12 cellular contexts compared by ENCODE assay signal in the genomic region with DNA sequence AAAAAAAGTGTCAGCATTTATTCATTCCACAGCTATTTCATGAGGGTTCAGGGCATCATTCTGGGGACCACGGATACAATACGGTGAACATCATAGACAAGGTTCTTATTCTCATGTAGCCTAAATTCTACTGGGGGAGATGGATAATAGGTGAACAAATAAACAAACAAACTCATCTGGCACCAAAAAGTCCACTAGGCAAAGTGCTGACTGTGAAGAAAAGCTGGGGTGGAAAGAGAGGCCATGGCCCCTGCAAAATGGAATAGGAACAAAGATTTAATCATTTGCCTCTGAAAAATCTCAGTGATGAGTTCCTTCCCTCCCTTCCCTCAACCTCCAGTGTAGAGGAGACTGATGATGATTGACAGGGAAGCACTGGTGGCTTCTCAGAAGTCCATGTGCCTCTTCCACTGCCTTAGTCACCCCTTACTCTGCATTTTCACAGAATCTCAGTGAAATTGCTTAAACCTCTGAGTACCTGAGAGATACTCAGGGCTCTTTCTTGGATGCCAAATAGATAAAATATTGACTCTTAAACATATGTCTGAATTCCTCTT.
DNase-seq lines count a peak whose midpoint lies in the region; ATAC-seq, FAIRE-seq and TF ChIP-seq lines count a peak whose summit lies in the region.
"Had no signal": no experiment of that assay in that cellular context is flagged by ENCODE, and none has a peak within 500 bp of the region (broad histone marks: within the 10 kb centered on the region; RNA-seq: fewer than 3 reads in every experiment).

No MANE protein-coding gene starts in this region.

- H3K27ac ChIP-seq in HepG2 (ENCODE audit: extremely low read length, insufficient read depth, low read length) = no peak overlapping the region
- H3K27ac ChIP-seq in right lobe of liver = no peak overlapping the region
- no peak overlapping the region for H3K27ac ChIP-seq in K562 (ENCODE audit: extremely low read depth, low read depth, low read length)
- H3K27ac ChIP-seq in mesenchymal stem cell (ENCODE audit: low read length, poor library complexity, severe bottlenecking) = no peak overlapping the region
- H3K27ac ChIP-seq in tibial artery = no peak overlapping the region
- H3K27ac ChIP-seq: BLaER1 had no signal

- no peak overlapping the region for H3K14ac ChIP-seq in mesenchymal stem cell (ENCODE audit: low read length in 2 of 2)

- ATAC-seq in HepG2 = no peak
- ATAC-seq in right lobe of liver = no peak
- no peak for ATAC-seq in K562

- no peaks in the 10 kb centered on the region for H4K20me1 ChIP-seq in HepG2 (ENCODE audit: insufficient read depth, low read length)
- no peaks in the 10 kb centered on the region for H4K20me1 ChIP-seq in K562 (replicated peaks; ENCODE audit: control insufficient read depth, insufficient read depth, low read length)
- H4K20me1 ChIP-seq: BLaER1 had no signal

- FAIRE-seq in HepG2 (lab: Jason Lieb, UNC) (no peak), K562 (lab: Jason Lieb, UNC) (no peak)

- H2BK15ac ChIP-seq in mesenchymal stem cell (ENCODE audit: low read depth, poor library complexity, severe bottlenecking) = no peak overlapping the region

- TF ChIP-seq EP300 in HepG2 (IDR thresholded peaks at IDR 0.05; ENCODE audit: low read depth in 2 of 2, low read length in 2 of 2) = no peak
- no peak for TF ChIP-seq EP300 in HepG2 (CRISPR knock-in tag; IDR thresholded peaks at IDR 0.05; ENCODE audit: borderline replicate concordance)
- no peak for TF ChIP-seq EP300 in K562 (IDR thresholded peaks at IDR 0.05; ENCODE audit: low read length)

- DNase-seq in HepG2 (ENCODE audit: low spot score) (no peak), right lobe of liver (no peak), K562 (ENCODE audit: extremely low read depth in 1 of 4, low spot score in 3 of 4) (peak in 2 of 4 experiments; percentile 29 to 44), mesenchymal stem cell (no peak), tibial artery (no peak), SHP77 (lab: John Stamatoyannopoulos, UW) (no peak), glomerular visceral epithelial cell (ENCODE audit: extremely low spot score) (no peak), SKM-1 treated with dmso at 0.1 percent for 144 hours (lab: John Stamatoyannopoulos, UW; ENCODE audit: unreplicated experiment) (no peak)
- DNase-seq: Calu3; CD4-positive, CD25-positive, alpha-beta regulatory T cell; DMS 273 treated with DMSO at 0.1 percent for 48 hours had no signal

- peak overlapping the region; percentile 64 for H4K91ac ChIP-seq in mesenchymal stem cell (ENCODE audit: low read length)

- no peaks in the 10 kb centered on the region for H3K79me1 ChIP-seq in mesenchymal stem cell (replicated peaks; ENCODE audit: low read length, poor library complexity, severe bottlenecking)

- BruUV-seq in HepG2 (replicated peaks; lab: Mats Ljungman, UMichigan) = no TSS peak
- BruUV-seq in K562 (replicated peaks; lab: Mats Ljungman, UMichigan) = no TSS peak

- H2AK5ac ChIP-seq in mesenchymal stem cell (ENCODE audit: low read length, severe bottlenecking) = no peak overlapping the region

- H3K79me2 ChIP-seq in HepG2 (ENCODE audit: insufficient read depth, low read length) (peaks cover 4% of the 10 kb centered on the region), K562 (ENCODE audit: control insufficient read depth, insufficient read depth, low read length) (no peaks in the 10 kb centered on the region)

- no peak overlapping the region for H2AFZ ChIP-seq in HepG2 (ENCODE audit: low read length)
- H2AFZ ChIP-seq in K562 (ENCODE audit: low read depth, low read length) = no peak overlapping the region
- H2AFZ ChIP-seq in mesenchymal stem cell (ENCODE audit: low read depth, low read length) = no peak overlapping the region

- H3K9me3 ChIP-seq in HepG2 (ENCODE audit: low read length) (no peaks in the 10 kb centered on the region), right lobe of liver (no peaks in the 10 kb centered on the region), K562 (replicated peaks; ENCODE audit: control insufficient read depth, insufficient read depth, low read depth, low read length) (no peaks in the 10 kb centered on the region), mesenchymal stem cell (ENCODE audit: control insufficient read depth, low read length) (no peaks in the 10 kb centered on the region), tibial artery (no peaks in the 10 kb centered on the region)

- WGBS in HepG2 (ENCODE audit: low lambda C conversion rate) = 95% methylated on average over 2 of the region's 2 CpGs
- 97% methylated on average over 2 of the region's 2 CpGs for WGBS in right lobe of liver (ENCODE audit: insufficient coverage, low coverage, low lambda C conversion rate, missing lambda C conversion rate)
- WGBS in K562 (ENCODE audit: insufficient coverage, low coverage, missing lambda C conversion rate) = 74% methylated on average over 2 of the region's 2 CpGs
- no CpG with 5 or more reads among the region's 2 CpGs for WGBS in mesenchymal stem cell

- H2BK5ac ChIP-seq in mesenchymal stem cell (ENCODE audit: low read depth, low read length, poor library complexity, severe bottlenecking) = no peak overlapping the region

- H3K4me3 ChIP-seq in HepG2 (replicated peaks in 1 of 3; ENCODE audit: insufficient read depth in 1 of 3, low read depth in 2 of 3, low read length in 3 of 3) = no peak overlapping the region
- H3K4me3 ChIP-seq in right lobe of liver = no peak overlapping the region
- no peak overlapping the region for H3K4me3 ChIP-seq in K562
- H3K4me3 ChIP-seq in mesenchymal stem cell (ENCODE audit: insufficient read depth in 1 of 2, low read depth in 1 of 2, low read length in 2 of 2) = no peak overlapping the region
- no peak overlapping the region for H3K4me3 ChIP-seq in tibial artery
- H3K4me3 ChIP-seq: BLaER1 had no signal

- CTCF ChIA-PET in HepG2 (lab: Yijun Ruan, JAX; ENCODE audit: low intra/inter-chr PET ratio, low total read pairs) (no interaction called here), K562 (lab: Yijun Ruan, JAX; ENCODE audit: low intra/inter-chr PET ratio) (no interaction called here)

- peaks cover 61% of the 10 kb centered on the region for H3K4me1 ChIP-seq in HepG2 (ENCODE audit: insufficient read depth, low read length)
- H3K4me1 ChIP-seq in right lobe of liver = peaks cover 0 to 20% (median 6%) of the 10 kb centered on the region in 4 donors
- H3K4me1 ChIP-seq in K562 (replicated peaks in 1 of 2; ENCODE audit: control insufficient read depth in 2 of 2, insufficient read depth in 2 of 2, low read length in 2 of 2) = peaks cover 23 to 35% of the 10 kb centered on the region in 2 experiments
- no peaks in the 10 kb centered on the region for H3K4me1 ChIP-seq in mesenchymal stem cell (ENCODE audit: control insufficient read depth, insufficient read depth, low read depth, low read length)
- peaks cover 0 to 26% (median 15%) of the 10 kb centered on the region in 4 donors for H3K4me1 ChIP-seq in tibial artery

- in situ Hi-C loops in HepG2 (cut with HindIII; ENCODE audit: extremely low pct_ligation_motif_present, low pct_unique_long_range_greater_than_20kb) (no loop called here), K562 (cut with MboI) (no loop called here)

- H2BK120ac ChIP-seq in mesenchymal stem cell (ENCODE audit: low read depth, low read length) = peak overlapping the region; percentile 82

- H3K23ac ChIP-seq in mesenchymal stem cell (ENCODE audit: low read length in 2 of 2) = no peak overlapping the region

- H2BK12ac ChIP-seq in mesenchymal stem cell (ENCODE audit: low read length in 2 of 2) = peak overlapping the region; percentile 7 to 65

- TF ChIP-seq RAD21 in HepG2 (CRISPR knock-in tag; IDR thresholded peaks at IDR 0.05) = no peak
- TF ChIP-seq RAD21 in K562 (CRISPR knock-in tag; conservative IDR thresholded peaks at IDR 0.05 in 1 of 2, IDR thresholded peaks at IDR 0.05 in 1 of 2) = no peak

- TF ChIP-seq CTCF in HepG2 (CRISPR knock-in tag; IDR thresholded peaks at IDR 0.05) (no peak), right lobe of liver (IDR thresholded peaks at IDR 0.05) (no peak), K562 (IDR thresholded peaks at IDR 0.05 in 2 of 3, conservative IDR thresholded peaks at IDR 0.05 in 1 of 3; ENCODE audit: insufficient read depth in 2 of 3, low read depth in 1 of 3, low read length in 3 of 3) (no peak), tibial artery (IDR thresholded peaks at IDR 0.05) (no peak)

- no peak overlapping the region for H3K4me2 ChIP-seq in HepG2 (ENCODE audit: low read depth, low read length)
- no peak overlapping the region for H3K4me2 ChIP-seq in K562 (ENCODE audit: insufficient read depth, low read length)
- H3K4me2 ChIP-seq in mesenchymal stem cell (ENCODE audit: low read length, poor library complexity, severe bottlenecking) = no peak overlapping the region
- H3K4me2 ChIP-seq: BLaER1 had no signal

- intact Hi-C loops in HepG2 (cut with micrococcal nuclease; ENCODE audit: unreplicated experiment) = no loop called here
- intact Hi-C loops in right lobe of liver (cut with DNase I) = no loop called here
- intact Hi-C loops in K562 (cut with micrococcal nuclease) = no loop called here
- intact Hi-C loops in tibial artery (cut with DNase I; ENCODE audit: low total_unique reads) = no loop called here

- peak overlapping the region; percentile 67 to 82 for H3K18ac ChIP-seq in mesenchymal stem cell (ENCODE audit: low read depth in 1 of 2, low read length in 2 of 2)

- peak overlapping the region; percentile 35 for H4K8ac ChIP-seq in mesenchymal stem cell (ENCODE audit: low read length)

- TF ChIP-seq POLR2A in HepG2 (IDR thresholded peaks at IDR 0.05; ENCODE audit: insufficient read depth in 1 of 2, low read depth in 2 of 2, low read length in 2 of 2) (no peak), right lobe of liver (IDR thresholded peaks at IDR 0.05) (no peak), K562 (conservative IDR thresholded peaks at IDR 0.05) (no peak)

- POLR2A ChIA-PET in HepG2 (lab: Yijun Ruan, JAX) = interaction anchor here (0.9 to 1.2 kb wide), 4 partner anchors 9 to 69 kb away, joined by 3 to 6 read pairs (median 3); no protein-coding TSS in a partner anchor
- POLR2A ChIA-PET in K562 (lab: Yijun Ruan, JAX) = interaction anchor here (1.0 to 1.6 kb wide), 4 partner anchors 9 to 18 kb away, joined by 3 to 8 read pairs (median 4); no protein-coding TSS in a partner anchor

- no peaks in the 10 kb centered on the region for H3K27me3 ChIP-seq in HepG2 (ENCODE audit: control insufficient read depth in 1 of 2, insufficient read depth in 2 of 2, low read length in 2 of 2)
- no peaks in the 10 kb centered on the region for H3K27me3 ChIP-seq in right lobe of liver
- H3K27me3 ChIP-seq in K562 (ENCODE audit: control insufficient read depth in 2 of 2, insufficient read depth in 2 of 2, low read length in 2 of 2) = no peaks in the 10 kb centered on the region
- no peaks in the 10 kb centered on the region for H3K27me3 ChIP-seq in mesenchymal stem cell (ENCODE audit: control insufficient read depth in 1 of 2, insufficient read depth in 1 of 2, low read length in 2 of 2)
- no peaks in the 10 kb centered on the region for H3K27me3 ChIP-seq in tibial artery
- H3K27me3 ChIP-seq: BLaER1 had no signal

- H3K9ac ChIP-seq in HepG2 (ENCODE audit: insufficient read depth, low read depth, low read length) (no peak overlapping the region), K562 (ENCODE audit: insufficient read depth in 1 of 2, low read depth in 2 of 2, low read length in 2 of 2) (no peak overlapping the region), mesenchymal stem cell (ENCODE audit: low read length) (no peak overlapping the region)
- H3K9ac ChIP-seq: BLaER1 had no signal

- H3K4ac ChIP-seq in mesenchymal stem cell (ENCODE audit: low read depth in 1 of 2, low read length in 2 of 2) = peak overlapping the region; percentile 42 to 46

- H3K9me1 ChIP-seq in K562 (ENCODE audit: control insufficient read depth, insufficient read depth, low read length) = no peaks in the 10 kb centered on the region

- H3K36me3 ChIP-seq in HepG2 (replicated peaks in 1 of 2; ENCODE audit: control insufficient read depth in 1 of 2, insufficient read depth in 2 of 2, low read length in 2 of 2) (no peaks in the 10 kb centered on the region), right lobe of liver (no peaks in the 10 kb centered on the region), K562 (ENCODE audit: control insufficient read depth, insufficient read depth, low read length) (no peaks in the 10 kb centered on the region), mesenchymal stem cell (ENCODE audit: control insufficient read depth in 1 of 2, insufficient read depth in 2 of 2, low read depth in 1 of 2, low read length in 2 of 2) (no peaks in the 10 kb centered on the region), tibial artery (no peaks in the 10 kb centered on the region)
- H3K36me3 ChIP-seq: BLaER1 had no signal

Comparison
In these comparisons a context has a peak if more than half of its experiments do, and no peak if none do; other contexts are left out.
1. Of the 241 proteins assayed by ChIP-seq in both HepG2 and K562: peak only in HepG2: MAFF and MAFK; only in K562: HDAC2, KDM1A, MAFG, MEIS2, MNT and PHF21A; in both: none; in neither: 228; mixed calls (peak in some experiments, not most) for 5.